1 cellular context compared by ENCODE assay signal in the genomic region with DNA sequence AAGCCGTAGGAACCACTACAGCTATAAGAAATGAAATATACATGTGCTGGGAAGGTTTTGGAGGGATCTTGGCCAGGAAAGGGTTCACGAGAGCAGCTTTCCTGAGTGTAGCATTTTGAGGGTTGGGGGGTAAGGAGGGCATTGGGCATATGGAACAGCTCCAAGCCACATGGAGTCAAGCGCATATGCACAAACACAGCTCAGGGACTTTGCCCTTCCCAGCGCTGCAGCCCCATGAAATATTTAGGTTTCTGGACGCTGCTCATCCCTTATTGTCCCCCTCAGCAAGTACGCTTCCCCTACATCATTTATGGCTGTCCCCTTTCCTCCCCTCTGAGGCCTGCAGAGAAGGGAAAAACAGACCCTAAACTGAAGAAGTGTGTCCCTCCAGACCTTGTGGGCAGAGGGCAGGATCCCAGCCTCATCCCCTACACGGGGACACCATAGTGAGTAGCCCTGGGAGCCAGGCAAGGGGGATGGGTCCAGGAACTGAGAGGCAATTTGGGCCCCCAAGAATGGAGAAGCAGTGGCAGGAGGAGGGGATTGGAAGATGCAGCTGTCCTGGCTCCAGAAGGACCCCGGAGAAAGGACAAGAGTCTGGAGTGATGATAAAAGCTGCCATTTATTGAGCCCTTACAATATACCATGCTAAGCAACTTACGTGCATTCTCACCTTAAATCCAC.
A peak's percentile ranks its signal among the peaks of the same experiment; 100 is the strongest.
TF ChIP-seq lines count a peak whose summit lies in the region.

No MANE protein-coding gene starts in this region.

TF ChIP-seq in HepG2, 621 proteins besides CTCF, POLR2A, EP300 and RAD21:
- TF ChIP-seq SALL1 (CRISPR knock-in tag; IDR thresholded peaks at IDR 0.05) (0 out of 2 replicates have a peak, but pooled peaks have one; percentile 20), ZNF570 (CRISPR knock-in tag; IDR thresholded peaks at IDR 0.05; ENCODE audit: borderline replicate concordance) (no peak)
